In genomic region chr3:128878556-128879124, GRCh38 we compare ENCODE assay signal across 8 cellular contexts. TPM values are rescaled to one million over a fixed set of nuclear protein-coding genes. Genes with fewer than 3 reads are reported as not detected.
DNase-seq lines count a peak whose midpoint lies in the region; ATAC-seq and TF ChIP-seq lines count a peak whose summit lies in the region.

No MANE protein-coding gene starts in this region.

- H3K4me1 ChIP-seq in SJSA1 (replicated peaks) = peaks cover 9% of the 10 kb centered on the region
- peaks cover 30 to 74% (median 44%) of the 10 kb centered on the region in 4 donors for H3K4me1 ChIP-seq in stomach

- H3K9me3 ChIP-seq in SJSA1 (replicated peaks) = no peaks in the 10 kb centered on the region
- H3K9me3 ChIP-seq in stomach = no peaks in the 10 kb centered on the region

- TF ChIP-seq EP300 in stomach (IDR thresholded peaks at IDR 0.05) = no peak

- H3K4me3 ChIP-seq in SJSA1 = peak overlapping the region; percentile 67
- peak overlapping the region; percentile 38 for H3K4me3 ChIP-seq in lower leg skin (ENCODE audit: low read depth, poor library complexity, severe bottlenecking)
- H3K4me3 ChIP-seq in stomach = peak overlapping the region; percentile 68 to 82 (median 79)

- H3K36me3 Mint-ChIP-seq in dendritic cell treated with granulocyte-macrophage colony-stimulating factor and Interleukin-4, amounts not matched to agents 40 ng/mL and 50 ng/mL, for 4 days (ENCODE audit: low read depth) = peaks cover 32% of the 10 kb centered on the region

- H3K27ac Mint-ChIP-seq in dendritic cell treated with granulocyte-macrophage colony-stimulating factor and Interleukin-4, amounts not matched to agents 40 ng/mL and 50 ng/mL, for 4 days = peak overlapping the region; percentile 97

- H3K4me3 Mint-ChIP-seq in dendritic cell treated with granulocyte-macrophage colony-stimulating factor and Interleukin-4, amounts not matched to agents 40 ng/mL and 50 ng/mL, for 4 days = peak overlapping the region; percentile 93

- in situ Hi-C loops in GM13977 (cut with MboI; ENCODE audit: low pct_unique_long_range_greater_than_20kb, low sequenced_read_pairs, unreplicated experiment) = no loop called here

- peak; percentile 61 for DNase-seq in AG20443 (ENCODE audit: low spot score)
- peak; percentile 31 for DNase-seq in GM13977 (ENCODE audit: low spot score)
- DNase-seq in SJSA1 (ENCODE audit: low read depth in 1 of 2, low spot score in 2 of 2) = no peak
- peak in 1 of 2 donors; percentile 25 for DNase-seq in lower leg skin (ENCODE audit: low spot score in 2 of 2)
- DNase-seq in stomach = no peak
- no peak for DNase-seq in OCI-M2 (lab: John Stamatoyannopoulos, UW; ENCODE audit: unreplicated experiment)

- ATAC-seq in HG03439 (IDR thresholded peaks at IDR 0.05; ENCODE audit: unreplicated experiment) = peak; percentile 19

- WGBS in lower leg skin, 2 donors = 0 to 1% methylated on average over 14 of the region's 14 CpGs
- WGBS in stomach, 5 donors = 0 to 1% (median 1%) methylated on average over 14 of the region's 14 CpGs

- H3K27me3 ChIP-seq in SJSA1 (replicated peaks) = no peaks in the 10 kb centered on the region
- no peaks in the 10 kb centered on the region for H3K27me3 ChIP-seq in stomach

- no peaks in the 10 kb centered on the region for H3K9me3 Mint-ChIP-seq in dendritic cell treated with granulocyte-macrophage colony-stimulating factor and Interleukin-4, amounts not matched to agents 40 ng/mL and 50 ng/mL, for 4 days

- H3K36me3 ChIP-seq in SJSA1 (peaks cover 13% of the 10 kb centered on the region), stomach (peaks cover 0 to 14% (median 2%) of the 10 kb centered on the region in 4 donors)

- intact Hi-C loops in dendritic cell treated with granulocyte-macrophage colony-stimulating factor and Interleukin-4, amounts not matched to agents 40 ng/mL and 50 ng/mL, for 4 days (cut with micrococcal nuclease) = no loop called here
- intact Hi-C loops in lower leg skin (cut with DNase I; ENCODE audit: low total_unique reads) (no loop called here), stomach (cut with DNase I; ENCODE audit: low total_unique reads) (no loop called here)

- peak overlapping the region; percentile 84 for H3K27ac ChIP-seq in SJSA1
- H3K27ac ChIP-seq in stomach = peak overlapping the region; percentile 85 to 96 (median 93)

- TF ChIP-seq POLR2A in lower leg skin (IDR thresholded peaks at IDR 0.05) (no peak), stomach (IDR thresholded peaks at IDR 0.05) (no peak)

- H3K27me3 Mint-ChIP-seq in dendritic cell treated with granulocyte-macrophage colony-stimulating factor and Interleukin-4, amounts not matched to agents 40 ng/mL and 50 ng/mL, for 4 days = no peaks in the 10 kb centered on the region

- no peak for TF ChIP-seq CTCF in GM13977 (IDR thresholded peaks at IDR 0.05; ENCODE audit: extremely low read depth, insufficient read depth, missing control alignments)
- no peak for TF ChIP-seq CTCF in lower leg skin (IDR thresholded peaks at IDR 0.05)
- no peak for TF ChIP-seq CTCF in stomach (IDR thresholded peaks at IDR 0.05)

- H3K4me1 Mint-ChIP-seq in dendritic cell treated with granulocyte-macrophage colony-stimulating factor and Interleukin-4, amounts not matched to agents 40 ng/mL and 50 ng/mL, for 4 days (ENCODE audit: low read depth) = peaks cover 73% of the 10 kb centered on the region

RNA-seq across cellular contexts. Expression of gene ACAD9, which starts 0.8 kb away (rescaled TPM):
- 29.2 and 29.3 TPM in 2 replicates for total RNA-seq in SJSA1 (2014; rRNA removed; shearing (Covaris generic))
- total RNA-seq in lower leg skin (100 to 1,000 TPM; 101 to 180 (median 130) TPM), stomach (100 to 1,000 TPM in 1 of 5 donors, 10 to 100 TPM in 4; 21.0 to 160 (median 38.7) TPM)
- 10 to 100 TPM; 17.1 to 24.5 (median 20.9) TPM for polyA plus RNA-seq in stomach

Comparison
In these comparisons a context has a peak if more than half of its experiments do, and no peak if none do; other contexts are left out.
1. DNase-seq: peak in AG20443 (single experiment) and GM13977 (single experiment); none in SJSA1 (0 of 2), stomach (single experiment) and OCI-M2 (single experiment).
2. Peak in every context shown above with its lines, with median percentiles within 50 percentile points of each other: H3K4me3 ChIP-seq.